Comparison of ENCODE assay signal across 8 cellular contexts in the genomic region with DNA sequence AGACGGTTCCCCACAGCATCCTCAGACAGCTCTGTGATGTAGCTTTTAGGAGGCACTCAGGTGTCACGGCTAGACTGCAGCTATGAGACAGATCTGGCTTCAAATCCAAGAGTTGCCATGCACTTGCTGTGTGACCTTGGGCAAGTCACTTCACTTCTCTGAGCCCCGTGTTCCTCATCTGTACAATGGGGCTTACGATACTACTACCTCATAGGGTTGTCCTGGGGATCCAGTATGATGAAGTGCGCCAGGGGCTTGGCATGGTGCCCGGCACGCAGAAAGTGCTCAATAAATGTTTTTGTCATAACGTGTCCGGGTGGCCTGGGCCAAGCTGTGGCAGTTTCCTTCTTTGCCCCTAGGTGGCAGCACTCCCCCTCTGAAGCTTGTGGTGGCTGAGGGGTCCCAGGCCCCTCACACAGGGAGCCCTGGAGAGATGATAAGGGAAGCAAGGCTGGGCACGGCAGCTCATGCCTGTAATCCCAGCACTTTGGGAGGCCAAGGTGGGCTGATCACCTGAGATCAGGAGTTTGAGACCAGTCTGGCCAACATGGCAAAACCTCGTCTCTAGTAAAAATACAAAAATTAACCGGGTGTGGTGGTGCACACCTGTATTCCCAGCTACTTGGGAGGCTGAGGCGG. TPM values are rescaled to one million over a fixed set of nuclear protein-coding genes. Genes with fewer than 3 reads are reported as not detected.
A peak's percentile ranks its signal among the peaks of the same experiment; 100 is the strongest.
DNase-seq lines count a peak whose midpoint lies in the region; ATAC-seq and TF ChIP-seq lines count a peak whose summit lies in the region.

No MANE protein-coding gene starts in this region.

- no peaks in the 10 kb centered on the region for H3K79me2 ChIP-seq in H9 (ENCODE audit: insufficient read depth, low read length)

- no peak overlapping the region for H3K14ac ChIP-seq in H9 (ENCODE audit: insufficient read depth, low read length)

- no peak overlapping the region for H3K4me3 Mint-ChIP-seq in H9

- intact Hi-C loops in breast epithelium (cut with DNase I; ENCODE audit: low total_unique reads) = no loop called here

- H2BK120ac ChIP-seq in H9 (ENCODE audit: low read depth, low read length, poor library complexity, severe bottlenecking) = no peak overlapping the region

- no peak overlapping the region for H3K56ac ChIP-seq in H9 (ENCODE audit: insufficient read length, low read depth, low read length)

- no peaks in the 10 kb centered on the region for H3K23me2 ChIP-seq in H9 (ENCODE audit: insufficient read length, low read depth, low read length, poor library complexity, severe bottlenecking)

- no peak overlapping the region for H2AFZ ChIP-seq in H9 (ENCODE audit: low read length)

- no peak overlapping the region for H3K9ac ChIP-seq in H9 (ENCODE audit: extremely low read depth, insufficient read length, low read length)

- H2BK12ac ChIP-seq in H9 (ENCODE audit: insufficient read length, low read depth, low read length) = no peak overlapping the region

- H3K36me3 ChIP-seq in breast epithelium = no peaks in the 10 kb centered on the region

- peaks cover 11% of the 10 kb centered on the region in 2 experiments for H3K4me1 Mint-ChIP-seq in H9

- H3K18ac ChIP-seq in H9 (ENCODE audit: insufficient read length, low read depth, low read length) = no peak overlapping the region

- no peak overlapping the region for H3T11ph ChIP-seq in H9 (ENCODE audit: low read length)

- no peak overlapping the region for H3K23ac ChIP-seq in H9 (ENCODE audit: insufficient read length, low read depth, low read length)

- CTCF ChIA-PET in AG04449 (lab: Yijun Ruan, JAX) = interaction anchor here (0.7 to 4.5 kb wide), 19 partner anchors 9 to 282 kb away, joined by 3 to 47 read pairs (median 5); no protein-coding TSS in a partner anchor

- H3K4ac ChIP-seq in H9 (ENCODE audit: low read depth, low read length) = no peak overlapping the region

- H3K27ac ChIP-seq in H9 (ENCODE audit: insufficient read length, low read depth, low read length) (no peak overlapping the region), VCaP (no peak overlapping the region), breast epithelium (peak overlapping the region in 1 of 2 donors; percentile 85)

- H3K4me1 ChIP-seq in H9 (ENCODE audit: insufficient read depth, low read length) (no peaks in the 10 kb centered on the region), breast epithelium (peaks cover 5% of the 10 kb centered on the region in 2 donors)

- ATAC-seq in left lobe of liver = peak; percentile 66
- ATAC-seq in HG02973 (IDR thresholded peaks at IDR 0.05; ENCODE audit: unreplicated experiment) = no peak

- no peak for TF ChIP-seq POLR2A in breast epithelium (IDR thresholded peaks at IDR 0.05)

- peak overlapping the region in 1 of 3 experiments; percentile 63; a peak in 1 of 7 replicates for H3K27ac Mint-ChIP-seq in H9

- no CpG with 5 or more reads among the region's 13 CpGs for WGBS in H9 (ENCODE audit: extremely low coverage, insufficient read length, low lambda C conversion rate)

- H4K5ac ChIP-seq in H9 (ENCODE audit: insufficient read length, low read depth, low read length) = no peak overlapping the region

- H2BK5ac ChIP-seq in H9 (ENCODE audit: insufficient read length, low read length) = no peak overlapping the region

- no peak overlapping the region for H3K4me3 ChIP-seq in AG04449 (ENCODE audit: low read depth, low read length)
- H3K4me3 ChIP-seq in breast epithelium = no peak overlapping the region

- H2BK20ac ChIP-seq in H9 (ENCODE audit: low read depth, low read length, poor library complexity, severe bottlenecking) = no peak overlapping the region

- no peak overlapping the region for H2BK15ac ChIP-seq in H9 (ENCODE audit: low read depth, low read length)

- H3K79me1 ChIP-seq in H9 (ENCODE audit: insufficient read depth, low read depth, low read length, poor library complexity, severe bottlenecking) = no peaks in the 10 kb centered on the region

- H4K8ac ChIP-seq in H9 (replicated peaks; ENCODE audit: insufficient read length, low read depth, low read length) = no peak overlapping the region

- DNase-seq in AG04449 (ENCODE audit: low read depth, low spot score) (no peak), H9 (peak; percentile 64), breast epithelium (ENCODE audit: low spot score in 2 of 2) (no peak), left lobe of liver (ENCODE audit: low spot score) (peak; percentile 56), dedifferentiated amniotic fluid mesenchymal stem cell (ENCODE audit: extremely low spot score) (no peak)
- DNase-seq in stimulated activated CD8-positive, alpha-beta memory T cell treated with anti-CD3 and anti-CD28 coated beads, Interleukin-4, amount 100 ng/mL, for 48 hours = peak; percentile 80

- no peaks in the 10 kb centered on the region; a peak in 1 of 5 replicates for H3K9me3 Mint-ChIP-seq in H9

- H3K27me3 Mint-ChIP-seq in H9 (ENCODE audit: low read depth) = no peaks in the 10 kb centered on the region

- H3K27me3 ChIP-seq in H9 (ENCODE audit: insufficient read depth, low read length) (no peaks in the 10 kb centered on the region), breast epithelium (no peaks in the 10 kb centered on the region)

- H4K20me1 ChIP-seq in H9 (ENCODE audit: control insufficient read depth, insufficient read depth, insufficient read length) = no peaks in the 10 kb centered on the region

- H2AK5ac ChIP-seq in H9 (ENCODE audit: insufficient read length, low read length) = no peak overlapping the region

- H3K4me2 ChIP-seq in H9 (ENCODE audit: insufficient read depth, insufficient read length, low read length) = no peak overlapping the region

- no peak overlapping the region for H4K91ac ChIP-seq in H9 (ENCODE audit: insufficient read length, low read depth, low read length)

- TF ChIP-seq CTCF in AG04449 (IDR thresholded peaks at IDR 0.05; ENCODE audit: insufficient read depth, low read length, missing control alignments) = peak; percentile 77
- peak; percentile 99 for TF ChIP-seq CTCF in H9 (conservative IDR thresholded peaks at IDR 0.05)
- TF ChIP-seq CTCF in VCaP (conservative IDR thresholded peaks at IDR 0.05) = peak; percentile 82
- peak; percentile 27 to 61 (median 54) for TF ChIP-seq CTCF in breast epithelium (IDR thresholded peaks at IDR 0.05)

- POLR2A ChIA-PET in AG04449 (lab: Yijun Ruan, JAX) = interaction anchor here (1.8 kb wide), 1 partner anchor 19 kb away, joined by 4 read pairs; a partner anchor contains a TSS

- H3K9me3 ChIP-seq in H9 (ENCODE audit: control insufficient read depth, low read depth, low read length) (no peaks in the 10 kb centered on the region), breast epithelium (no peaks in the 10 kb centered on the region)

- peaks cover 0 to 7% (median 0%) of the 10 kb centered on the region in 3 experiments; a peak in 1 of 7 replicates for H3K36me3 Mint-ChIP-seq in H9 (ENCODE audit: insufficient read depth in 1 of 3, low read depth in 3 of 3)

RNA-seq across cellular contexts. Expression of a gene that starts 19.1 kb away (rescaled TPM):
- total RNA-seq in H9 (2021) (94.9 and 97.9 TPM in 2 replicates), breast epithelium (100 to 1,000 TPM in 1 of 3 donors, 10 to 100 TPM in 2; 76.4 to 106 (median 95.4) TPM), left lobe of liver (24.4 TPM)

Comparison
In these comparisons a context has a peak if more than half of its experiments do, and no peak if none do; other contexts are left out.
1. DNase-seq: peak in H9 (single experiment), left lobe of liver (single experiment) and stimulated activated CD8-positive, alpha-beta memory T cell treated with anti-CD3 and anti-CD28 coated beads, Interleukin-4, amount 100 ng/mL, for 48 hours (single experiment); none in AG04449 (single experiment), breast epithelium (0 of 2) and dedifferentiated amniotic fluid mesenchymal stem cell (single experiment).
2. Peak in every context shown above with its lines, with median percentiles within 50 percentile points of each other: CTCF ChIP-seq.